In the genomic region with DNA sequence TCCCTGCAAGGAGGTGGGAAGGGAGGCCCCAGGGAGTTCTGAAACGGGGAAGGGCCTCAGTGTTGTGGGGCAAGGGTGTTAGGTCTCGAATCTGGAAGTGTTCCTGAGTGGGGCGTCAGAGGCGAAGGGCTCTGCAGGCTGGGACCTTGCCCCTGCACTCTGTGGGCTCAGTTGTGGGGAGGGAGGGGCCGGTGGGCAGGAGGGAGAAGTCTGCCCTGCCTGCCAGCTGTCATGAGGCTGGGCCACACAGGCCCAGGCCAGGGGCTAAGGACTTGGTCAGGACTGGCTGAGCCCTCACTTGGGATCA, we compare ENCODE assay signal across 7 cellular contexts. TPM values are rescaled to one million over a fixed set of nuclear protein-coding genes. Genes with fewer than 3 reads are reported as not detected.
DNase-seq lines count a peak whose midpoint lies in the region; ATAC-seq and TF ChIP-seq lines count a peak whose summit lies in the region.

A gene (plus strand): TSS at position 59 of the 307 bp plus-strand sequence. CDS start 689 bp downstream, outside the sequence.

- DNase-seq in HCT116 (ENCODE audit: low read depth, low spot score) (no peak), germinal center (ENCODE audit: low spot score) (no peak)
- DNase-seq in activated T-helper 1 cell treated with anti-CD3 and anti-CD28 coated beads, Interleukin-12 subunit alpha, Interleukin-12 subunit beta, Interleukin-2, Interleukin-4 antibody, amounts not matched to agents 30 ng/mL and 10 ng/mL and 1 ng/mL, durations not matched to agents 14 hours and 24 hours and 36 hours (ENCODE audit: low spot score): no peak
- DNase-seq in stimulated activated naive B cell treated with anti-CD40 and anti-IgM and Interleukin-4, amounts not matched to agents 10 μg/mL and 1 μg/mL and 100 μg/mL, for 72 hours: no peak

- RAD21 ChIA-PET in HCT116 (lab: Charles Lee; ENCODE audit: low non-redundant PET in 1 of 2, low total read pairs in 2 of 2, uncharacterized antibody in 2 of 2, unreplicated experiment in 2 of 2): no interaction called here

- no TSS peak for BruUV-seq in HCT116 (replicated peaks; lab: Mats Ljungman, UMichigan)

- peak within 1 kb of the TSS; percentile 51 to 65 for H3K4me3 ChIP-seq in HCT116 (replicated peaks in 1 of 2; ENCODE audit: low read depth in 1 of 2, low read length in 2 of 2)
- peak within 1 kb of the TSS; percentile 68 for H3K4me3 ChIP-seq in iPS-15b (ENCODE audit: low read depth, low read length)

- TF ChIP-seq RAD21 in HCT116 (IDR thresholded peaks at IDR 0.05; ENCODE audit: low read depth): no peak

- H3K36me3 Mint-ChIP-seq in activated T-helper 1 cell treated with anti-CD3 and anti-CD28 coated beads, Interleukin-12 subunit alpha, Interleukin-12 subunit beta, Interleukin-2, Interleukin-4 antibody, amounts not matched to agents 30 ng/mL and 10 ng/mL and 1 ng/mL, durations not matched to agents 14 hours and 24 hours and 36 hours (ENCODE audit: low read depth): peaks cover 2% of the 10 kb centered on the region
- H3K36me3 Mint-ChIP-seq in stimulated activated naive B cell treated with anti-CD40 and anti-IgM and Interleukin-4, amounts not matched to agents 10 μg/mL and 1 μg/mL and 100 μg/mL, for 72 hours: peaks cover 9 to 15% of the 10 kb centered on the region in 2 donors

- H3K9me3 Mint-ChIP-seq in activated T-helper 1 cell treated with anti-CD3 and anti-CD28 coated beads, Interleukin-12 subunit alpha, Interleukin-12 subunit beta, Interleukin-2, Interleukin-4 antibody, amounts not matched to agents 30 ng/mL and 10 ng/mL and 1 ng/mL, durations not matched to agents 14 hours and 24 hours and 36 hours: no peaks in the 10 kb centered on the region
- no peaks in the 10 kb centered on the region for H3K9me3 Mint-ChIP-seq in stimulated activated naive B cell treated with anti-CD40 and anti-IgM and Interleukin-4, amounts not matched to agents 10 μg/mL and 1 μg/mL and 100 μg/mL, for 72 hours

- TF ChIP-seq POLR2A in HCT116 (IDR thresholded peaks at IDR 0.05; ENCODE audit: borderline replicate concordance, extremely low read depth, insufficient read depth, insufficient read length): no peak

- TF ChIP-seq CTCF in HCT116 (IDR thresholded peaks at IDR 0.05 in 2 of 3, conservative IDR thresholded peaks at IDR 0.05 in 1 of 3; ENCODE audit: borderline replicate concordance in 1 of 3, insufficient read depth in 1 of 3, low read depth in 2 of 3, low read length in 2 of 3): no peak

- H3K4me1 ChIP-seq in HCT116 (ENCODE audit: control insufficient read depth in 1 of 2, insufficient read depth in 2 of 2, low read length in 2 of 2): peaks cover 29 to 49% of the 10 kb centered on the region in 2 experiments
- peaks cover 3% of the 10 kb centered on the region for H3K4me1 ChIP-seq in iPS-15b (ENCODE audit: control insufficient read depth, insufficient read depth, low read length)

- H3K4me3 Mint-ChIP-seq in activated T-helper 1 cell treated with anti-CD3 and anti-CD28 coated beads, Interleukin-12 subunit alpha, Interleukin-12 subunit beta, Interleukin-2, Interleukin-4 antibody, amounts not matched to agents 30 ng/mL and 10 ng/mL and 1 ng/mL, durations not matched to agents 14 hours and 24 hours and 36 hours: peak within 1 kb of the TSS; percentile 77
- peak within 1 kb of the TSS; percentile 73 to 80 for H3K4me3 Mint-ChIP-seq in stimulated activated naive B cell treated with anti-CD40 and anti-IgM and Interleukin-4, amounts not matched to agents 10 μg/mL and 1 μg/mL and 100 μg/mL, for 72 hours

- no peaks in the 10 kb centered on the region for H4K20me1 ChIP-seq in HCT116 (ENCODE audit: insufficient read depth)

- H3K27ac Mint-ChIP-seq in activated T-helper 1 cell treated with anti-CD3 and anti-CD28 coated beads, Interleukin-12 subunit alpha, Interleukin-12 subunit beta, Interleukin-2, Interleukin-4 antibody, amounts not matched to agents 30 ng/mL and 10 ng/mL and 1 ng/mL, durations not matched to agents 14 hours and 24 hours and 36 hours: peak within 1 kb of the TSS; percentile 5
- H3K27ac Mint-ChIP-seq in stimulated activated naive B cell treated with anti-CD40 and anti-IgM and Interleukin-4, amounts not matched to agents 10 μg/mL and 1 μg/mL and 100 μg/mL, for 72 hours: peak within 1 kb of the TSS; percentile 75

- H3K4me2 ChIP-seq in HCT116 (ENCODE audit: low read length): peak within 1 kb of the TSS; percentile 100

- intact Hi-C loops in HCT116 (cut with micrococcal nuclease): no loop called here
- intact Hi-C loops in activated T-helper 1 cell treated with anti-CD3 and anti-CD28 coated beads, Interleukin-12 subunit alpha, Interleukin-12 subunit beta, Interleukin-2, Interleukin-4 antibody, amounts not matched to agents 30 ng/mL and 10 ng/mL and 1 ng/mL, durations not matched to agents 14 hours and 24 hours and 36 hours (cut with micrococcal nuclease): loop anchor here (1.0 kb wide), 1 partner anchor 9 kb away; no protein-coding TSS in a partner anchor

- ATAC-seq in HCT116: peak; percentile 8
- ATAC-seq in stimulated activated naive B cell treated with anti-CD40 and anti-IgM and Interleukin-4, amounts not matched to agents 10 μg/mL and 1 μg/mL and 100 μg/mL, for 72 hours (replicated peaks): no peak
- no peak for ATAC-seq in GM18519 (IDR thresholded peaks at IDR 0.05; ENCODE audit: low FRiP score, unreplicated experiment)
- no peak for ATAC-seq in HG02571 (IDR thresholded peaks at IDR 0.05; ENCODE audit: unreplicated experiment)

- H3K36me3 ChIP-seq in HCT116 (ENCODE audit: control insufficient read depth in 1 of 2, insufficient read depth in 2 of 2, low read length in 2 of 2) (no peaks in the 10 kb centered on the region), iPS-15b (ENCODE audit: control insufficient read depth, insufficient read depth, low read length) (peaks cover 13% of the 10 kb centered on the region)

- H2AFZ ChIP-seq in HCT116 (ENCODE audit: low read depth, low read length, poor library complexity, severe bottlenecking): no peak within 1 kb of the TSS

- H3K27ac ChIP-seq in HCT116 (ENCODE audit: low read depth, low read length): peak within 1 kb of the TSS; percentile 89

- H3K27me3 ChIP-seq in HCT116 (ENCODE audit: insufficient read depth, low read length) (no peaks in the 10 kb centered on the region), iPS-15b (ENCODE audit: control insufficient read depth, insufficient read depth, low read length) (peaks cover 27% of the 10 kb centered on the region)

- H3K79me2 ChIP-seq in HCT116 (ENCODE audit: insufficient read depth, low read length): peaks cover 9% of the 10 kb centered on the region; the same call in 1 of the 2 replicates

- H3K27me3 Mint-ChIP-seq in activated T-helper 1 cell treated with anti-CD3 and anti-CD28 coated beads, Interleukin-12 subunit alpha, Interleukin-12 subunit beta, Interleukin-2, Interleukin-4 antibody, amounts not matched to agents 30 ng/mL and 10 ng/mL and 1 ng/mL, durations not matched to agents 14 hours and 24 hours and 36 hours (ENCODE audit: insufficient read depth): peaks cover 37% of the 10 kb centered on the region
- peaks cover 38 to 50% of the 10 kb centered on the region in 2 donors for H3K27me3 Mint-ChIP-seq in stimulated activated naive B cell treated with anti-CD40 and anti-IgM and Interleukin-4, amounts not matched to agents 10 μg/mL and 1 μg/mL and 100 μg/mL, for 72 hours

- H3K9ac ChIP-seq in HCT116 (ENCODE audit: low read length) (peak within 1 kb of the TSS; percentile 76), iPS-15b (ENCODE audit: low read depth, low read length) (peak within 1 kb of the TSS; percentile 24)

- POLR2A ChIA-PET in HCT116 (lab: Charles Lee): interaction anchor here (1.4 to 2.3 kb wide), 2 partner anchors 8 to 19 kb away, joined by 6 to 16 read pairs; a partner anchor contains a TSS

- CTCF ChIA-PET in HCT116 (lab: Charles Lee): no interaction called here

- H3K4me1 Mint-ChIP-seq in activated T-helper 1 cell treated with anti-CD3 and anti-CD28 coated beads, Interleukin-12 subunit alpha, Interleukin-12 subunit beta, Interleukin-2, Interleukin-4 antibody, amounts not matched to agents 30 ng/mL and 10 ng/mL and 1 ng/mL, durations not matched to agents 14 hours and 24 hours and 36 hours (ENCODE audit: low read depth): peaks cover 6% of the 10 kb centered on the region
- peaks cover 29 to 49% of the 10 kb centered on the region in 2 donors for H3K4me1 Mint-ChIP-seq in stimulated activated naive B cell treated with anti-CD40 and anti-IgM and Interleukin-4, amounts not matched to agents 10 μg/mL and 1 μg/mL and 100 μg/mL, for 72 hours

- H3K9me3 ChIP-seq in HCT116 (ENCODE audit: control insufficient read depth in 1 of 2, insufficient read depth in 1 of 2, low read depth in 1 of 2, low read length in 2 of 2) (no peaks in the 10 kb centered on the region), iPS-15b (ENCODE audit: control insufficient read depth, insufficient read depth, low read length) (no peaks in the 10 kb centered on the region)

- H3K9me2 ChIP-seq in HCT116 (ENCODE audit: insufficient read depth): no peaks in the 10 kb centered on the region

TF ChIP-seq in HCT116, 20 proteins besides CTCF, POLR2A, EP300 and RAD21 (continues in another document):
- TF ChIP-seq CEBPB (IDR thresholded peaks at IDR 0.05; ENCODE audit: low read depth) (no peak), ZFX (IDR thresholded peaks at IDR 0.05) (no peak), EGR1 (IDR thresholded peaks at IDR 0.05; ENCODE audit: low read depth) (no peak), SRF (IDR thresholded peaks at IDR 0.05; ENCODE audit: low read depth) (no peak), POLR2AphosphoS5 (IDR thresholded peaks at IDR 0.05; ENCODE audit: low read depth, low read length) (no peak), CBX3 (IDR thresholded peaks at IDR 0.05; ENCODE audit: low read depth) (no peak)

RNA-seq across cellular contexts. Expression of the gene that starts here (rescaled TPM):
- 11.8 TPM for total RNA-seq in HCT116 (2021; ENCODE audit: unreplicated experiment)
- 9.1 and 10.2 TPM in 2 replicates for polyA plus RNA-seq in HCT116 (2012)
- total RNA-seq in activated T-helper 1 cell treated with anti-CD3 and anti-CD28 coated beads, Interleukin-12 subunit alpha, Interleukin-12 subunit beta, Interleukin-2, Interleukin-4 antibody, amounts not matched to agents 30 ng/mL and 10 ng/mL and 1 ng/mL, durations not matched to agents 14 hours and 24 hours and 36 hours: 1.1 and 1.3 TPM in 2 replicates
